In genomic region chr1:46394108-46394871, GRCh38 we compare ENCODE assay signal across 8 cellular contexts. TPM values are rescaled to one million over a fixed set of nuclear protein-coding genes. Genes with fewer than 3 reads are reported as not detected.
DNase-seq lines count a peak whose midpoint lies in the region; ATAC-seq, FAIRE-seq and TF ChIP-seq lines count a peak whose summit lies in the region.

FAAH (plus strand) TSS chr1:46394317; CDS start chr1:46394349, 32 bp downstream.

- H3K27me3 ChIP-seq in BE2C (no peaks in the 10 kb centered on the region), KMS-11 (ENCODE audit: insufficient read depth, low read depth) (no peaks in the 10 kb centered on the region), endothelial cell of umbilical vein (ENCODE audit: control insufficient read depth in 2 of 2, insufficient read depth in 2 of 2, low read length in 2 of 2) (peaks cover 21 to 36% of the 10 kb centered on the region in 2 experiments)

- H3K9me1 ChIP-seq in endothelial cell of umbilical vein (replicated peaks; ENCODE audit: control insufficient read depth, extremely low read depth, insufficient read depth, low read length): no peaks in the 10 kb centered on the region

- dilution Hi-C loops in endothelial cell of umbilical vein (cut with MboI; ENCODE audit: extremely low pct_ligation_motif_present, low sequenced_read_pairs): no loop called here

- H3K27me3 Mint-ChIP-seq in mesothelial cell of epicardium (ENCODE audit: low read depth): peaks cover 18% of the 10 kb centered on the region
- peaks cover 19 to 34% of the 10 kb centered on the region in 2 donors for H3K27me3 Mint-ChIP-seq in stimulated activated naive B cell treated with anti-CD40 and anti-IgM and Interleukin-4, amounts not matched to agents 10 μg/mL and 1 μg/mL and 100 μg/mL, for 72 hours

- peak within 1 kb of the TSS; percentile 83 for H3K4me3 Mint-ChIP-seq in mesothelial cell of epicardium
- peak within 1 kb of the TSS; percentile 78 for H3K4me3 Mint-ChIP-seq in stimulated activated naive B cell treated with anti-CD40 and anti-IgM and Interleukin-4, amounts not matched to agents 10 μg/mL and 1 μg/mL and 100 μg/mL, for 72 hours

- no peak for TF ChIP-seq POLR2A in endothelial cell of umbilical vein (IDR thresholded peaks at IDR 0.05; ENCODE audit: low read depth, low read length)

- no peaks in the 10 kb centered on the region for H3K79me2 ChIP-seq in KMS-11 (ENCODE audit: insufficient read depth, low read depth)
- no peaks in the 10 kb centered on the region for H3K79me2 ChIP-seq in endothelial cell of umbilical vein (ENCODE audit: control insufficient read depth, insufficient read depth, low read length)

- peak within 1 kb of the TSS; percentile 48 for H3K4me3 ChIP-seq in BE2C (ENCODE audit: low read depth, low read length)
- peak within 1 kb of the TSS; percentile 69 for H3K4me3 ChIP-seq in KMS-11 (IDR thresholded peaks at IDR 0.05; ENCODE audit: insufficient read depth, low read depth, low read length)
- no peak within 1 kb of the TSS for H3K4me3 ChIP-seq in endothelial cell of umbilical vein (replicated peaks in 1 of 3; ENCODE audit: insufficient read depth in 1 of 3, low read depth in 1 of 3, low read length in 3 of 3)

- FAIRE-seq in endothelial cell of umbilical vein (lab: Jason Lieb, UNC): no peak

- H3K36me3 Mint-ChIP-seq in mesothelial cell of epicardium: peaks cover 6% of the 10 kb centered on the region
- peaks cover 21 to 34% of the 10 kb centered on the region in 2 donors for H3K36me3 Mint-ChIP-seq in stimulated activated naive B cell treated with anti-CD40 and anti-IgM and Interleukin-4, amounts not matched to agents 10 μg/mL and 1 μg/mL and 100 μg/mL, for 72 hours

- intact Hi-C loops in endothelial cell of umbilical vein (cut with micrococcal nuclease): loop anchor here (1.0 kb wide), 1 partner anchor 8 kb away; no protein-coding TSS in a partner anchor

- H3K4me2 ChIP-seq in KMS-11 (peak within 1 kb of the TSS; percentile 86), endothelial cell of umbilical vein (ENCODE audit: insufficient read depth, low read length) (no peak within 1 kb of the TSS)

- H3K9me3 Mint-ChIP-seq in mesothelial cell of epicardium: peaks cover 5% of the 10 kb centered on the region
- peaks cover 16 to 17% of the 10 kb centered on the region in 2 donors for H3K9me3 Mint-ChIP-seq in stimulated activated naive B cell treated with anti-CD40 and anti-IgM and Interleukin-4, amounts not matched to agents 10 μg/mL and 1 μg/mL and 100 μg/mL, for 72 hours

- H3K9me3 ChIP-seq in BE2C: no peaks in the 10 kb centered on the region
- H3K9me3 ChIP-seq in endothelial cell of umbilical vein (replicated peaks; ENCODE audit: control insufficient read depth, insufficient read depth, low read length): peaks cover 2% of the 10 kb centered on the region

- TF ChIP-seq CTCF in BE2C (IDR thresholded peaks at IDR 0.05; ENCODE audit: low read depth, low read length) (no peak), KMS-11 (conservative IDR thresholded peaks at IDR 0.05; ENCODE audit: low read depth, low read length) (no peak), endothelial cell of umbilical vein (IDR thresholded peaks at IDR 0.05; ENCODE audit: extremely low read depth in 1 of 2, insufficient read depth in 1 of 2, low read depth in 1 of 2, low read length in 2 of 2) (no peak), mesothelial cell of epicardium (IDR thresholded peaks at IDR 0.05; ENCODE audit: unreplicated experiment) (no peak)

- POLR2A ChIA-PET in endothelial cell of umbilical vein (lab: Charles Lee): no interaction called here

- peak; percentile 79 to 83 for ATAC-seq in stimulated activated naive B cell treated with anti-CD40 and anti-IgM and Interleukin-4, amounts not matched to agents 10 μg/mL and 1 μg/mL and 100 μg/mL, for 72 hours (replicated peaks)
- ATAC-seq in HG02884 (IDR thresholded peaks at IDR 0.05; ENCODE audit: unreplicated experiment): no peak

- H3K4me1 Mint-ChIP-seq in mesothelial cell of epicardium: peaks cover 33% of the 10 kb centered on the region
- peaks cover 7 to 14% of the 10 kb centered on the region in 2 donors for H3K4me1 Mint-ChIP-seq in stimulated activated naive B cell treated with anti-CD40 and anti-IgM and Interleukin-4, amounts not matched to agents 10 μg/mL and 1 μg/mL and 100 μg/mL, for 72 hours

- H3K4me1 ChIP-seq in BE2C (no peaks in the 10 kb centered on the region), KMS-11 (ENCODE audit: low read depth, poor library complexity, severe bottlenecking) (peaks cover 3% of the 10 kb centered on the region), endothelial cell of umbilical vein (ENCODE audit: control insufficient read depth, extremely low read depth, insufficient read depth, low read length) (no peaks in the 10 kb centered on the region)

- peak within 1 kb of the TSS; percentile 66 for H3K27ac Mint-ChIP-seq in mesothelial cell of epicardium
- H3K27ac Mint-ChIP-seq in stimulated activated naive B cell treated with anti-CD40 and anti-IgM and Interleukin-4, amounts not matched to agents 10 μg/mL and 1 μg/mL and 100 μg/mL, for 72 hours: peak within 1 kb of the TSS; percentile 75

- H4K20me1 ChIP-seq in KMS-11 (ENCODE audit: insufficient read depth): no peaks in the 10 kb centered on the region
- H4K20me1 ChIP-seq in endothelial cell of umbilical vein (replicated peaks; ENCODE audit: control insufficient read depth, extremely low read depth, insufficient read depth, low read length): no peaks in the 10 kb centered on the region

- H3K27ac ChIP-seq in KMS-11 (no peak within 1 kb of the TSS), endothelial cell of umbilical vein (ENCODE audit: insufficient read depth, low read depth, low read length) (no peak within 1 kb of the TSS)

- no peaks in the 10 kb centered on the region for H3K36me3 ChIP-seq in BE2C
- H3K36me3 ChIP-seq in KMS-11 (ENCODE audit: insufficient read depth): no peaks in the 10 kb centered on the region
- H3K36me3 ChIP-seq in endothelial cell of umbilical vein (ENCODE audit: control insufficient read depth in 2 of 2, extremely low read depth in 1 of 2, insufficient read depth in 2 of 2, low read length in 2 of 2): no peaks in the 10 kb centered on the region

- CTCF ChIA-PET in endothelial cell of umbilical vein (lab: Charles Lee): interaction anchor here (1.6 kb wide), 1 partner anchor 12 kb away, joined by 8 read pairs; no protein-coding TSS in a partner anchor

- H3K9ac ChIP-seq in KMS-11 (peak within 1 kb of the TSS; percentile 52; the same call in 1 of the 2 replicates), endothelial cell of umbilical vein (replicated peaks; ENCODE audit: extremely low read depth, insufficient read depth, low read length) (no peak within 1 kb of the TSS)

- H2AFZ ChIP-seq in KMS-11 (ENCODE audit: low read depth) (peak within 1 kb of the TSS; percentile 75), endothelial cell of umbilical vein (ENCODE audit: low read depth, low read length) (no peak within 1 kb of the TSS)

- no TSS peak for BruUV-seq in endothelial cell of umbilical vein (replicated peaks; lab: Mats Ljungman, UMichigan)

- DNase-seq in BE2C (peak; percentile 72), activated T-cell treated with anti-CD3 and anti-CD28 coated beads for 24 hours (ENCODE audit: low read depth) (peak; percentile 11), endothelial cell of umbilical vein (ENCODE audit: low read depth, low spot score) (no peak), mesothelial cell of epicardium (ENCODE audit: low spot score in 2 of 2, unreplicated experiment in 2 of 2) (peak; percentile 51 to 70), COLO829 (ENCODE audit: low spot score) (no peak)
- peak; percentile 23 for DNase-seq in stimulated activated naive B cell treated with anti-CD40 and anti-IgM and Interleukin-4, amounts not matched to agents 10 μg/mL and 1 μg/mL and 100 μg/mL, for 72 hours

TF ChIP-seq in endothelial cell of umbilical vein, 7 proteins besides CTCF, POLR2A, EP300 and RAD21:
- TF ChIP-seq EZH2 (IDR thresholded peaks at IDR 0.05; ENCODE audit: borderline replicate concordance, low read depth, low read length, severe bottlenecking): peak; percentile 47
- TF ChIP-seq MYC (IDR thresholded peaks at IDR 0.05; ENCODE audit: low read depth, low read length): no peak
- TF ChIP-seq, protein P1, sequence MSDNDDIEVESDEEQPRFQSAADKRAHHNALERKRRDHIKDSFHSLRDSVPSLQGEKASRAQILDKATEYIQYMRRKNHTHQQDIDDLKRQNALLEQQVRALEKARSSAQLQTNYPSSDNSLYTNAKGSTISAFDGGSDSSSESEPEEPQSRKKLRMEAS (IDR thresholded peaks at IDR 0.05; ENCODE audit: insufficient read depth, insufficient read length): peak; percentile 17

RNA-seq across cellular contexts. Expression of gene FAAH, which starts in this region (rescaled TPM):
- polyA plus RNA-seq in BE2C (2012; ENCODE audit: insufficient read depth, insufficient read length, low read depth): 7.5 TPM
- total RNA-seq in endothelial cell of umbilical vein: 1.5 TPM in 1 of 2 replicates, not detected in the other
- polyA plus RNA-seq in endothelial cell of umbilical vein: 0.47 and 0.76 TPM in 2 replicates
- 0.21 and 0.34 TPM in 2 replicates for polyA plus RNA-seq in endothelial cell of umbilical vein (2011; cell fraction: cytosol; rRNA removed)
- 7.8 and 9.7 TPM in 2 replicates for polyA plus RNA-seq in endothelial cell of umbilical vein (2011; cell fraction: nucleus; rRNA removed)
- 0.36 and 0.91 TPM in 2 replicates for polyA plus RNA-seq in endothelial cell of umbilical vein (2012)
- 0.32 and 0.36 TPM in 2 replicates for polyA minus RNA-seq in endothelial cell of umbilical vein
- polyA minus RNA-seq in endothelial cell of umbilical vein (2011; cell fraction: cytosol; rRNA and poly(A)+ RNA removed): not detected
- polyA minus RNA-seq in endothelial cell of umbilical vein (2011; cell fraction: nucleus; rRNA and poly(A)+ RNA removed): 0.38 and 1.4 TPM in 2 replicates
- 27.4 to 35.0 TPM (median 34.8 TPM) in 3 replicates for total RNA-seq in mesothelial cell of epicardium

Comparison
In these comparisons a context has a peak if more than half of its experiments do, and no peak if none do; other contexts are left out.
1. RNA of gene FAAH (total RNA-seq): 27.4 to 35.0 TPM in mesothelial cell of epicardium; 1.5 TPM in endothelial cell of umbilical vein; every median in the first group is over 10 times any median in the second.
2. DNase-seq: peak in BE2C (single experiment), activated T-cell treated with anti-CD3 and anti-CD28 coated beads for 24 hours (single experiment), mesothelial cell of epicardium (2 of 2) and stimulated activated naive B cell treated with anti-CD40 and anti-IgM and Interleukin-4, amounts not matched to agents 10 μg/mL and 1 μg/mL and 100 μg/mL, for 72 hours (single experiment); none in endothelial cell of umbilical vein (single experiment) and COLO829 (single experiment).
3. H3K4me3 ChIP-seq: peak in BE2C (single experiment) and KMS-11 (single experiment); none in endothelial cell of umbilical vein (0 of 3).